In the genomic region with DNA sequence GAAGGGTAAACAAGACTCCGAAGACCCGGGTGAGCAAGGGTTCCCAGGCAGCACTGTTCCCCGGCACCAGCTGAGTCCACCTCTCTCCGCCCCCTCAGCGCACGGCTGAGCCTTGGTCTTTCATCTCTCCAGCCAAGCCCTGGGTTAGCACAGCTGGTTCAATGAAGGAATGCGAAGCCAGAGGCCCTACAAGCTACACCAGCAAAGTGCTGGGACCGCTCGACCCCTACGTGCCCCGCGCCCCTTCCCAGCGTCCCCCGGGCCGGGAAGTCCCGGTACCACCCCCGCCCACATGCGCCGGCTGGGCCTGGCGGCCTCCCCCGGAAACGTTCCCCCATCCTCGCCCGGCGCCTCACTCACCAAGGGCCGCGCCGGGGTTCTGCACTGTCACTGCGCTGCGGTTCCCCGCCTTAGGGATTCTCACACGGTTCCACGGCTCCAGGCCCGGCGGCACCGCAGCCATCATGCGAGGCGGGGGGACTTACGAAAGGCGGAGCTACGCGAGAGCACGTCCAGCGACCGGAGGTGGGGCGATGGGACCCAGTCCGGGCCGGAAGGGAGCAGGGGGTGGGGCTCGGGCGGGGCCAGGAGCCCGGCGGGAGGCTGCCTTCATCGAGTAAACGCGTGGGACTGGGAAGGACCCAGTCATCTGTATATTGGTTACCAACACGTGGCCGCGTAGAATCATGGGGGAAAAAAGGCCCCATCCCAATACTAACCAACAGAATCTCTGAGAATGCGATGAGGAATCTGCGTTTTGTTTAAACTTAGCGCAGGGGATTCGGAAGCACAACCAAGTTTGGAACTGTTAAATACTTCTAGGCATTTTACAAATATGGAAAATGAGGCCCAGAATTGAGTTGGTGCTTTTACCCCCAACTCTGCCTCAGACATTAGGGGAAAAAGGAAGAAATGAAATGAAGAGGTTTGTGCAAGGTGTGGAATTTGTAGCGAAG, we compare ENCODE assay signal across 1 cellular context.
TF ChIP-seq lines count a peak whose summit lies in the region.

No MANE protein-coding gene starts in this region.

TF ChIP-seq in HepG2, 621 proteins besides CTCF, POLR2A, EP300 and RAD21 (continued from another document and continues in another):
- TF ChIP-seq, protein P1, sequence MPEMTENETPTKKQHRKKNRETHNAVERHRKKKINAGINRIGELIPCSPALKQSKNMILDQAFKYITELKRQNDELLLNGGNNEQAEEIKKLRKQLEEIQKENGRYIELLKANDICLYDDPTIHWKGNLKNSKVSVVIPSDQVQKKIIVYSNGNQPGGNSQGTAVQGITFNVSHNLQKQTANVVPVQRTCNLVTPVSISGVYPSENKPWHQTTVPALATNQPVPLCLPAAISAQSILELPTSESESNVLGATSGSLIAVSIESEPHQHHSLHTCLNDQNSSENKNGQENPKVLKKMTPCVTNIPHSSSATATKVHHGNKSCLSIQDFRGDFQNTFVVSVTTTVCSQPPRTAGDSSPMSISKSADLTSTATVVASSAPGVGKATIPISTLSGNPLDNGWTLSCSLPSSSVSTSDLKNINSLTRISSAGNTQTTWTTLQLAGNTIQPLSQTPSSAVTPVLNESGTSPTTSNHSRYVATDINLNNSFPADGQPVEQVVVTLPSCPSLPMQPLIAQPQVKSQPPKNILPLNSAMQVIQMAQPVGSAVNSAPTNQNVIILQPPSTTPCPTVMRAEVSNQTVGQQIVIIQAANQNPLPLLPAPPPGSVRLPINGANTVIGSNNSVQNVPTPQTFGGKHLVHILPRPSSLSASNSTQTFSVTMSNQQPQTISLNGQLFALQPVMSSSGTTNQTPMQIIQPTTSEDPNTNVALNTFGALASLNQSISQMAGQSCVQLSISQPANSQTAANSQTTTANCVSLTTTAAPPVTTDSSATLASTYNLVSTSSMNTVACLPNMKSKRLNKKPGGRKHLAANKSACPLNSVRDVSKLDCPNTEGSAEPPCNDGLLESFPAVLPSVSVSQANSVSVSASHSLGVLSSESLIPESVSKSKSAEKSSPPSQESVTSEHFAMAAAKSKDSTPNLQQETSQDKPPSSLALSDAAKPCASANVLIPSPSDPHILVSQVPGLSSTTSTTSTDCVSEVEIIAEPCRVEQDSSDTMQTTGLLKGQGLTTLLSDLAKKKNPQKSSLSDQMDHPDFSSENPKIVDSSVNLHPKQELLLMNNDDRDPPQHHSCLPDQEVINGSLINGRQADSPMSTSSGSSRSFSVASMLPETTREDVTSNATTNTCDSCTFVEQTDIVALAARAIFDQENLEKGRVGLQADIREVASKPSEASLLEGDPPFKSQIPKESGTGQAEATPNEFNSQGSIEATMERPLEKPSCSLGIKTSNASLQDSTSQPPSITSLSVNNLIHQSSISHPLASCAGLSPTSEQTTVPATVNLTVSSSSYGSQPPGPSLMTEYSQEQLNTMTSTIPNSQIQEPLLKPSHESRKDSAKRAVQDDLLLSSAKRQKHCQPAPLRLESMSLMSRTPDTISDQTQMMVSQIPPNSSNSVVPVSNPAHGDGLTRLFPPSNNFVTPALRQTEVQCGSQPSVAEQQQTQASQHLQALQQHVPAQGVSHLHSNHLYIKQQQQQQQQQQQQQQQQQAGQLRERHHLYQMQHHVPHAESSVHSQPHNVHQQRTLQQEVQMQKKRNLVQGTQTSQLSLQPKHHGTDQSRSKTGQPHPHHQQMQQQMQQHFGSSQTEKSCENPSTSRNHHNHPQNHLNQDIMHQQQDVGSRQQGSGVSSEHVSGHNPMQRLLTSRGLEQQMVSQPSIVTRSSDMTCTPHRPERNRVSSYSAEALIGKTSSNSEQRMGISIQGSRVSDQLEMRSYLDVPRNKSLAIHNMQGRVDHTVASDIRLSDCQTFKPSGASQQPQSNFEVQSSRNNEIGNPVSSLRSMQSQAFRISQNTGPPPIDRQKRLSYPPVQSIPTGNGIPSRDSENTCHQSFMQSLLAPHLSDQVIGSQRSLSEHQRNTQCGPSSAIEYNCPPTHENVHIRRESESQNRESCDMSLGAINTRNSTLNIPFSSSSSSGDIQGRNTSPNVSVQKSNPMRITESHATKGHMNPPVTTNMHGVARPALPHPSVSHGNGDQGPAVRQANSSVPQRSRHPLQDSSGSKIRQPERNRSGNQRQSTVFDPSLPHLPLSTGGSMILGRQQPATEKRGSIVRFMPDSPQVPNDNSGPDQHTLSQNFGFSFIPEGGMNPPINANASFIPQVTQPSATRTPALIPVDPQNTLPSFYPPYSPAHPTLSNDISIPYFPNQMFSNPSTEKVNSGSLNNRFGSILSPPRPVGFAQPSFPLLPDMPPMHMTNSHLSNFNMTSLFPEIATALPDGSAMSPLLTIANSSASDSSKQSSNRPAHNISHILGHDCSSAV (CRISPR knock-in tag; IDR thresholded peaks at IDR 0.05; ENCODE audit: borderline replicate concordance): 0 out of 2 replicates have a peak, but pooled peaks have one; percentile 72
- peak; percentile 68 for TF ChIP-seq RXRA (CRISPR knock-in tag; IDR thresholded peaks at IDR 0.05)
- TF ChIP-seq, protein P2, sequence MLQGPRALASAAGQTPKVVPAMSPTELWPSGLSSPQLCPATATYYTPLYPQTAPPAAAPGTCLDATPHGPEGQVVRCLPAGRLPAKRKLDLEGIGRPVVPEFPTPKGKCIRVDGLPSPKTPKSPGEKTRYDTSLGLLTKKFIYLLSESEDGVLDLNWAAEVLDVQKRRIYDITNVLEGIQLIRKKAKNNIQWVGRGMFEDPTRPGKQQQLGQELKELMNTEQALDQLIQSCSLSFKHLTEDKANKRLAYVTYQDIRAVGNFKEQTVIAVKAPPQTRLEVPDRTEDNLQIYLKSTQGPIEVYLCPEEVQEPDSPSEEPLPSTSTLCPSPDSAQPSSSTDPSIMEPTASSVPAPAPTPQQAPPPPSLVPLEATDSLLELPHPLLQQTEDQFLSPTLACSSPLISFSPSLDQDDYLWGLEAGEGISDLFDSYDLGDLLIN (CRISPR knock-in tag; IDR thresholded peaks at IDR 0.05; ENCODE audit: borderline replicate concordance): 0 out of 2 replicates have a peak, but pooled peaks have one; percentile 84
- TF ChIP-seq ZNF761 (CRISPR knock-in tag; conservative IDR thresholded peaks at IDR 0.05): no peak; the same call in 1 of the 2 replicates
- TF ChIP-seq, protein P3, sequence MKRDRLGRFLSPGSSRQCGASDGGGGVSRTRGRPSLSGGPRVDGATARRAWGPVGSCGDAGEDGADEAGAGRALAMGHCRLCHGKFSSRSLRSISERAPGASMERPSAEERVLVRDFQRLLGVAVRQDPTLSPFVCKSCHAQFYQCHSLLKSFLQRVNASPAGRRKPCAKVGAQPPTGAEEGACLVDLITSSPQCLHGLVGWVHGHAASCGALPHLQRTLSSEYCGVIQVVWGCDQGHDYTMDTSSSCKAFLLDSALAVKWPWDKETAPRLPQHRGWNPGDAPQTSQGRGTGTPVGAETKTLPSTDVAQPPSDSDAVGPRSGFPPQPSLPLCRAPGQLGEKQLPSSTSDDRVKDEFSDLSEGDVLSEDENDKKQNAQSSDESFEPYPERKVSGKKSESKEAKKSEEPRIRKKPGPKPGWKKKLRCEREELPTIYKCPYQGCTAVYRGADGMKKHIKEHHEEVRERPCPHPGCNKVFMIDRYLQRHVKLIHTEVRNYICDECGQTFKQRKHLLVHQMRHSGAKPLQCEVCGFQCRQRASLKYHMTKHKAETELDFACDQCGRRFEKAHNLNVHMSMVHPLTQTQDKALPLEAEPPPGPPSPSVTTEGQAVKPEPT (CRISPR knock-in tag; IDR thresholded peaks at IDR 0.05; ENCODE audit: low read depth): 0 out of 2 replicates have a peak, but pooled peaks have one; percentile 48
- TF ChIP-seq ZC3H13 (CRISPR knock-in tag; IDR thresholded peaks at IDR 0.05): peak; percentile 90
- TF ChIP-seq, protein P4, sequence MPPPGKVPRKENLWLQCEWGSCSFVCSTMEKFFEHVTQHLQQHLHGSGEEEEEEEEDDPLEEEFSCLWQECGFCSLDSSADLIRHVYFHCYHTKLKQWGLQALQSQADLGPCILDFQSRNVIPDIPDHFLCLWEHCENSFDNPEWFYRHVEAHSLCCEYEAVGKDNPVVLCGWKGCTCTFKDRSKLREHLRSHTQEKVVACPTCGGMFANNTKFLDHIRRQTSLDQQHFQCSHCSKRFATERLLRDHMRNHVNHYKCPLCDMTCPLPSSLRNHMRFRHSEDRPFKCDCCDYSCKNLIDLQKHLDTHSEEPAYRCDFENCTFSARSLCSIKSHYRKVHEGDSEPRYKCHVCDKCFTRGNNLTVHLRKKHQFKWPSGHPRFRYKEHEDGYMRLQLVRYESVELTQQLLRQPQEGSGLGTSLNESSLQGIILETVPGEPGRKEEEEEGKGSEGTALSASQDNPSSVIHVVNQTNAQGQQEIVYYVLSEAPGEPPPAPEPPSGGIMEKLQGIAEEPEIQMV (CRISPR knock-in tag; IDR thresholded peaks at IDR 0.05; ENCODE audit: low read depth): peak; percentile 46; the same call in 1 of the 2 replicates
- TF ChIP-seq KLF15 (CRISPR knock-in tag; IDR thresholded peaks at IDR 0.05; ENCODE audit: borderline replicate concordance): peak; percentile 56; the same call in 1 of the 2 replicates
- TF ChIP-seq, protein P5, sequence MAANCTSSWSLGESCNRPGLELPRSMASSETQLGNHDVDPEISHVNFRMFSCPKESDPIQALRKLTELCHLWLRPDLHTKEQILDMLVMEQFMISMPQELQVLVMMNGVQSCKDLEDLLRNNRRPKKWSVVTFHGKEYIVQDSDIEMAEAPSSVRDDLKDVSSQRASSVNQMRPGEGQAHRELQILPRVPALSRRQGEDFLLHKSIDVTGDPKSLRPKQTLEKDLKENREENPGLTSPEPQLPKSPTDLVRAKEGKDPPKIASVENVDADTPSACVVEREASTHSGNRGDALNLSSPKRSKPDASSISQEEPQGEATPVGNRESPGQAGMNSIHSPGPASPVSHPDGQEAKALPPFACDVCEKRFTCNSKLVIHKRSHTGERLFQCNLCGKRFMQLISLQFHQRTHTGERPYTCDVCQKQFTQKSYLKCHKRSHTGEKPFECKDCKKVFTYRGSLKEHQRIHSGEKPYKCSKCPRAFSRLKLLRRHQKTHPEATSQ (CRISPR knock-in tag; IDR thresholded peaks at IDR 0.05; ENCODE audit: borderline replicate concordance): peak; percentile 65; the same call in 1 of the 2 replicates
- TF ChIP-seq PAX8 (CRISPR knock-in tag; IDR thresholded peaks at IDR 0.05; ENCODE audit: borderline replicate concordance): peak; percentile 78; the same call in 1 of the 2 replicates
- TF ChIP-seq ZFP90 (CRISPR knock-in tag; IDR thresholded peaks at IDR 0.05; ENCODE audit: borderline replicate concordance): peak; percentile 82
- TF ChIP-seq ZNF660 (CRISPR knock-in tag; IDR thresholded peaks at IDR 0.05; ENCODE audit: borderline replicate concordance, low read depth): no peak
- peak; percentile 70 for TF ChIP-seq ISL2 (CRISPR knock-in tag; IDR thresholded peaks at IDR 0.05)
- TF ChIP-seq, protein P6, sequence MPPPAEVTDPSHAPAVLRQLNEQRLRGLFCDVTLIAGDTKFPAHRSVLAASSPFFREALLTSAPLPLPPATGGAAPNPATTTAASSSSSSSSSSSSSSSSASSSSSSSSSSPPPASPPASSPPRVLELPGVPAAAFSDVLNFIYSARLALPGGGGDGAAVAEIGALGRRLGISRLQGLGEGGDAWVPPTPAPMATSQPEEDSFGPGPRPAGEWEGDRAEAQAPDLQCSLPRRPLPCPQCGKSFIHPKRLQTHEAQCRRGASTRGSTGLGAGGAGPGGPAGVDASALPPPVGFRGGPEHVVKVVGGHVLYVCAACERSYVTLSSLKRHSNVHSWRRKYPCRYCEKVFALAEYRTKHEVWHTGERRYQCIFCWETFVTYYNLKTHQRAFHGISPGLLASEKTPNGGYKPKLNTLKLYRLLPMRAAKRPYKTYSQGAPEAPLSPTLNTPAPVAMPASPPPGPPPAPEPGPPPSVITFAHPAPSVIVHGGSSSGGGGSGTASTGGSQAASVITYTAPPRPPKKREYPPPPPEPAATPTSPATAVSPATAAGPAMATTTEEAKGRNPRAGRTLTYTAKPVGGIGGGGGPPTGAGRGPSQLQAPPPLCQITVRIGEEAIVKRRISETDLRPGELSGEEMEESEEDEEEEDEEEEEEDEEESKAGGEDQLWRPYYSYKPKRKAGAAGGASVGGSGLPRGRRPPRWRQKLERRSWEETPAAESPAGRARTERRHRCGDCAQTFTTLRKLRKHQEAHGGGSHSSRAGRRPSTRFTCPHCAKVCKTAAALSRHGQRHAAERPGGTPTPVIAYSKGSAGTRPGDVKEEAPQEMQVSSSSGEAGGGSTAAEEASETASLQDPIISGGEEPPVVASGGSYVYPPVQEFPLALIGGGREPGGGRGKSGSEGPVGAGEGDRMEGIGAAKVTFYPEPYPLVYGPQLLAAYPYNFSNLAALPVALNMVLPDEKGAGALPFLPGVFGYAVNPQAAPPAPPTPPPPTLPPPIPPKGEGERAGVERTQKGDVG (CRISPR knock-in tag; IDR thresholded peaks at IDR 0.05; ENCODE audit: borderline replicate concordance): peak; percentile 60; the same call in 1 of the 2 replicates
- peak; percentile 32 for TF ChIP-seq ESRRA (CRISPR knock-in tag; IDR thresholded peaks at IDR 0.05; ENCODE audit: low read depth)
- TF ChIP-seq ZSCAN29 (CRISPR knock-in tag; conservative IDR thresholded peaks at IDR 0.05): 0 out of 2 replicates have a peak, but pooled peaks have one; percentile 58
- TF ChIP-seq ZBTB21 (CRISPR knock-in tag; IDR thresholded peaks at IDR 0.05): no peak
- TF ChIP-seq GLI4 (CRISPR knock-in tag; IDR thresholded peaks at IDR 0.05; ENCODE audit: borderline replicate concordance): peak; percentile 44; the same call in 1 of the 2 replicates
- peak; percentile 85 for TF ChIP-seq KLF6 (CRISPR knock-in tag; IDR thresholded peaks at IDR 0.05)
- TF ChIP-seq, protein P7, sequence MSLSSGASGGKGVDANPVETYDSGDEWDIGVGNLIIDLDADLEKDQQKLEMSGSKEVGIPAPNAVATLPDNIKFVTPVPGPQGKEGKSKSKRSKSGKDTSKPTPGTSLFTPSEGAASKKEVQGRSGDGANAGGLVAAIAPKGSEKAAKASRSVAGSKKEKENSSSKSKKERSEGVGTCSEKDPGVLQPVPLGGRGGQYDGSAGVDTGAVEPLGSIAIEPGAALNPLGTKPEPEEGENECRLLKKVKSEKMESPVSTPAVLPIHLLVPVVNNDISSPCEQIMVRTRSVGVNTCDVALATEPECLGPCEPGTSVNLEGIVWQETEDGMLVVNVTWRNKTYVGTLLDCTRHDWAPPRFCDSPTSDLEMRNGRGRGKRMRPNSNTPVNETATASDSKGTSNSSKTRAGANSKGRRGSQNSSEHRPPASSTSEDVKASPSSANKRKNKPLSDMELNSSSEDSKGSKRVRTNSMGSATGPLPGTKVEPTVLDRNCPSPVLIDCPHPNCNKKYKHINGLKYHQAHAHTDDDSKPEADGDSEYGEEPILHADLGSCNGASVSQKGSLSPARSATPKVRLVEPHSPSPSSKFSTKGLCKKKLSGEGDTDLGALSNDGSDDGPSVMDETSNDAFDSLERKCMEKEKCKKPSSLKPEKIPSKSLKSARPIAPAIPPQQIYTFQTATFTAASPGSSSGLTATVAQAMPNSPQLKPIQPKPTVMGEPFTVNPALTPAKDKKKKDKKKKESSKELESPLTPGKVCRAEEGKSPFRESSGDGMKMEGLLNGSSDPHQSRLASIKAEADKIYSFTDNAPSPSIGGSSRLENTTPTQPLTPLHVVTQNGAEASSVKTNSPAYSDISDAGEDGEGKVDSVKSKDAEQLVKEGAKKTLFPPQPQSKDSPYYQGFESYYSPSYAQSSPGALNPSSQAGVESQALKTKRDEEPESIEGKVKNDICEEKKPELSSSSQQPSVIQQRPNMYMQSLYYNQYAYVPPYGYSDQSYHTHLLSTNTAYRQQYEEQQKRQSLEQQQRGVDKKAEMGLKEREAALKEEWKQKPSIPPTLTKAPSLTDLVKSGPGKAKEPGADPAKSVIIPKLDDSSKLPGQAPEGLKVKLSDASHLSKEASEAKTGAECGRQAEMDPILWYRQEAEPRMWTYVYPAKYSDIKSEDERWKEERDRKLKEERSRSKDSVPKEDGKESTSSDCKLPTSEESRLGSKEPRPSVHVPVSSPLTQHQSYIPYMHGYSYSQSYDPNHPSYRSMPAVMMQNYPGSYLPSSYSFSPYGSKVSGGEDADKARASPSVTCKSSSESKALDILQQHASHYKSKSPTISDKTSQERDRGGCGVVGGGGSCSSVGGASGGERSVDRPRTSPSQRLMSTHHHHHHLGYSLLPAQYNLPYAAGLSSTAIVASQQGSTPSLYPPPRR (CRISPR knock-in tag; IDR thresholded peaks at IDR 0.05; ENCODE audit: borderline replicate concordance): peak; percentile 66
- TF ChIP-seq FOSL1 (CRISPR knock-in tag; IDR thresholded peaks at IDR 0.05; ENCODE audit: borderline replicate concordance): 0 out of 2 replicates have a peak, but pooled peaks have one; percentile 4
- no peak for TF ChIP-seq ZNF674 (CRISPR knock-in tag; IDR thresholded peaks at IDR 0.05; ENCODE audit: low read depth)
- TF ChIP-seq ZNF343 (CRISPR knock-in tag; IDR thresholded peaks at IDR 0.05): peak; percentile 87
